In the genomic region with DNA sequence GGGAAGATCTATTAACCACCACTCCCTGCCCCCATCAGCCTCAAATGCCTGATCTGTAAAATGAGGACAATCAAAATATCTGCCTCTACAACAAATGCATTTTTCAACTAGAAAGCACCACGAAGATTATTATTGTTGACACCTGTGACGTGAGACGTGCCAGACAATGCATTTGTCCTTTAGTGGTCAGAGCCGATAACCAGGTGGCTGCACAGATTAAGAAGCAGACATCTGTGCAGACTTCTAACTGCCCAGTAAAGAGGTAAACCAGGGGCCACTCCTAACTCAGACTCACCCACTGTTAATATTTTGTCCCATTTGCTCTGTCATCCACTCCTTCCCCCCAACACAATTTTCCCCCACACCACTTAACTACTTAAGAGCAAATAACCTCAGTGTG, we compare ENCODE assay signal across 1 cellular context.
TF ChIP-seq lines count a peak whose summit lies in the region.

No MANE protein-coding gene starts in this region.

TF ChIP-seq in K562, 482 proteins besides CTCF, POLR2A, EP300 and RAD21 (continued from another document):
- TF ChIP-seq, protein P1, sequence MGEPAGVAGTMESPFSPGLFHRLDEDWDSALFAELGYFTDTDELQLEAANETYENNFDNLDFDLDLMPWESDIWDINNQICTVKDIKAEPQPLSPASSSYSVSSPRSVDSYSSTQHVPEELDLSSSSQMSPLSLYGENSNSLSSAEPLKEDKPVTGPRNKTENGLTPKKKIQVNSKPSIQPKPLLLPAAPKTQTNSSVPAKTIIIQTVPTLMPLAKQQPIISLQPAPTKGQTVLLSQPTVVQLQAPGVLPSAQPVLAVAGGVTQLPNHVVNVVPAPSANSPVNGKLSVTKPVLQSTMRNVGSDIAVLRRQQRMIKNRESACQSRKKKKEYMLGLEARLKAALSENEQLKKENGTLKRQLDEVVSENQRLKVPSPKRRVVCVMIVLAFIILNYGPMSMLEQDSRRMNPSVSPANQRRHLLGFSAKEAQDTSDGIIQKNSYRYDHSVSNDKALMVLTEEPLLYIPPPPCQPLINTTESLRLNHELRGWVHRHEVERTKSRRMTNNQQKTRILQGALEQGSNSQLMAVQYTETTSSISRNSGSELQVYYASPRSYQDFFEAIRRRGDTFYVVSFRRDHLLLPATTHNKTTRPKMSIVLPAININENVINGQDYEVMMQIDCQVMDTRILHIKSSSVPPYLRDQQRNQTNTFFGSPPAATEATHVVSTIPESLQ (CRISPR knock-in tag; IDR thresholded peaks at IDR 0.05) = no peak
- peak; percentile 72 for TF ChIP-seq TCF3 (CRISPR knock-in tag; IDR thresholded peaks at IDR 0.05)
- no peak for TF ChIP-seq ZNF445 (CRISPR knock-in tag; IDR thresholded peaks at IDR 0.05; ENCODE audit: low read depth)
- TF ChIP-seq, protein P2, sequence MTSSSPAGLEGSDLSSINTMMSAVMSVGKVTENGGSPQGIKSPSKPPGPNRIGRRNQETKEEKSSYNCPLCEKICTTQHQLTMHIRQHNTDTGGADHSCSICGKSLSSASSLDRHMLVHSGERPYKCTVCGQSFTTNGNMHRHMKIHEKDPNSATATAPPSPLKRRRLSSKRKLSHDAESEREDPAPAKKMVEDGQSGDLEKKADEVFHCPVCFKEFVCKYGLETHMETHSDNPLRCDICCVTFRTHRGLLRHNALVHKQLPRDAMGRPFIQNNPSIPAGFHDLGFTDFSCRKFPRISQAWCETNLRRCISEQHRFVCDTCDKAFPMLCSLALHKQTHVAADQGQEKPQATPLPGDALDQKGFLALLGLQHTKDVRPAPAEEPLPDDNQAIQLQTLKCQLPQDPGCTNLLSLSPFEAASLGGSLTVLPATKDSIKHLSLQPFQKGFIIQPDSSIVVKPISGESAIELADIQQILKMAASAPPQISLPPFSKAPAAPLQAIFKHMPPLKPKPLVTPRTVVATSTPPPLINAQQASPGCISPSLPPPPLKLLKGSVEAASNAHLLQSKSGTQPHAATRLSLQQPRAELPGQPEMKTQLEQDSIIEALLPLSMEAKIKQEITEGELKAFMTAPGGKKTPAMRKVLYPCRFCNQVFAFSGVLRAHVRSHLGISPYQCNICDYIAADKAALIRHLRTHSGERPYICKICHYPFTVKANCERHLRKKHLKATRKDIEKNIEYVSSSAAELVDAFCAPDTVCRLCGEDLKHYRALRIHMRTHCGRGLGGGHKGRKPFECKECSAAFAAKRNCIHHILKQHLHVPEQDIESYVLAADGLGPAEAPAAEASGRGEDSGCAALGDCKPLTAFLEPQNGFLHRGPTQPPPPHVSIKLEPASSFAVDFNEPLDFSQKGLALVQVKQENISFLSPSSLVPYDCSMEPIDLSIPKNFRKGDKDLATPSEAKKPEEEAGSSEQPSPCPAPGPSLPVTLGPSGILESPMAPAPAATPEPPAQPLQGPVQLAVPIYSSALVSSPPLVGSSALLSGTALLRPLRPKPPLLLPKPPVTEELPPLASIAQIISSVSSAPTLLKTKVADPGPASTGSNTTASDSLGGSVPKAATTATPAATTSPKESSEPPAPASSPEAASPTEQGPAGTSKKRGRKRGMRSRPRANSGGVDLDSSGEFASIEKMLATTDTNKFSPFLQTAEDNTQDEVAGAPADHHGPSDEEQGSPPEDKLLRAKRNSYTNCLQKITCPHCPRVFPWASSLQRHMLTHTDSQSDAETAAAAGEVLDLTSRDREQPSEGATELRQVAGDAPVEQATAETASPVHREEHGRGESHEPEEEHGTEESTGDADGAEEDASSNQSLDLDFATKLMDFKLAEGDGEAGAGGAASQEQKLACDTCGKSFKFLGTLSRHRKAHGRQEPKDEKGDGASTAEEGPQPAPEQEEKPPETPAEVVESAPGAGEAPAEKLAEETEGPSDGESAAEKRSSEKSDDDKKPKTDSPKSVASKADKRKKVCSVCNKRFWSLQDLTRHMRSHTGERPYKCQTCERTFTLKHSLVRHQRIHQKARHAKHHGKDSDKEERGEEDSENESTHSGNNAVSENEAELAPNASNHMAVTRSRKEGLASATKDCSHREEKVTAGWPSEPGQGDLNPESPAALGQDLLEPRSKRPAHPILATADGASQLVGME (CRISPR knock-in tag; IDR thresholded peaks at IDR 0.05) = no peak
- no peak for TF ChIP-seq RNF2 (IDR thresholded peaks at IDR 0.05)
- TF ChIP-seq CREM (IDR thresholded peaks at IDR 0.05; ENCODE audit: low read depth) = peak; percentile 21; the same call in 1 of the 2 replicates
- no peak for TF ChIP-seq ZNF239 (CRISPR knock-in tag; IDR thresholded peaks at IDR 0.05)
- 0 out of 2 replicates have a peak, but pooled peaks have one; percentile 21 for TF ChIP-seq NFIC (IDR thresholded peaks at IDR 0.05)
- TF ChIP-seq, protein P3, sequence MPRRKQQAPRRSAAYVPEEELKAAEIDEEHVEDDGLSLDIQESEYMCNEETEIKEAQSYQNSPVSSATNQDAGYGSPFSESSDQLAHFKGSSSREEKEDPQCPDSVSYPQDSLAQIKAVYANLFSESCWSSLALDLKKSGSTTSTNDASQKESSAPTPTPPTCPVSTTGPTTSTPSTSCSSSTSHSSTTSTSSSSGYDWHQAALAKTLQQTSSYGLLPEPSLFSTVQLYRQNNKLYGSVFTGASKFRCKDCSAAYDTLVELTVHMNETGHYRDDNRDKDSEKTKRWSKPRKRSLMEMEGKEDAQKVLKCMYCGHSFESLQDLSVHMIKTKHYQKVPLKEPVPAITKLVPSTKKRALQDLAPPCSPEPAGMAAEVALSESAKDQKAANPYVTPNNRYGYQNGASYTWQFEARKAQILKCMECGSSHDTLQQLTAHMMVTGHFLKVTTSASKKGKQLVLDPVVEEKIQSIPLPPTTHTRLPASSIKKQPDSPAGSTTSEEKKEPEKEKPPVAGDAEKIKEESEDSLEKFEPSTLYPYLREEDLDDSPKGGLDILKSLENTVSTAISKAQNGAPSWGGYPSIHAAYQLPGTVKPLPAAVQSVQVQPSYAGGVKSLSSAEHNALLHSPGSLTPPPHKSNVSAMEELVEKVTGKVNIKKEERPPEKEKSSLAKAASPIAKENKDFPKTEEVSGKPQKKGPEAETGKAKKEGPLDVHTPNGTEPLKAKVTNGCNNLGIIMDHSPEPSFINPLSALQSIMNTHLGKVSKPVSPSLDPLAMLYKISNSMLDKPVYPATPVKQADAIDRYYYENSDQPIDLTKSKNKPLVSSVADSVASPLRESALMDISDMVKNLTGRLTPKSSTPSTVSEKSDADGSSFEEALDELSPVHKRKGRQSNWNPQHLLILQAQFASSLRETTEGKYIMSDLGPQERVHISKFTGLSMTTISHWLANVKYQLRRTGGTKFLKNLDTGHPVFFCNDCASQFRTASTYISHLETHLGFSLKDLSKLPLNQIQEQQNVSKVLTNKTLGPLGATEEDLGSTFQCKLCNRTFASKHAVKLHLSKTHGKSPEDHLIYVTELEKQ (CRISPR knock-in tag; IDR thresholded peaks at IDR 0.05) = no peak
- peak; percentile 64 for TF ChIP-seq CBFA2T2 (conservative IDR thresholded peaks at IDR 0.05)
- no peak for TF ChIP-seq KAT7 (CRISPR knock-in tag; IDR thresholded peaks at IDR 0.05; ENCODE audit: borderline replicate concordance)
- TF ChIP-seq POU5F1 (IDR thresholded peaks at IDR 0.05; ENCODE audit: borderline replicate concordance, low read depth, low read length, partially characterized antibody) = no peak
- peak; percentile 59; the same call in 1 of the 2 replicates for TF ChIP-seq NCOR1 (IDR thresholded peaks at IDR 0.05)
- peak; percentile 42; the same call in 1 of the 2 replicates for TF ChIP-seq SMAD4 (CRISPR knock-in tag; conservative IDR thresholded peaks at IDR 0.05)
- TF ChIP-seq, protein P4, sequence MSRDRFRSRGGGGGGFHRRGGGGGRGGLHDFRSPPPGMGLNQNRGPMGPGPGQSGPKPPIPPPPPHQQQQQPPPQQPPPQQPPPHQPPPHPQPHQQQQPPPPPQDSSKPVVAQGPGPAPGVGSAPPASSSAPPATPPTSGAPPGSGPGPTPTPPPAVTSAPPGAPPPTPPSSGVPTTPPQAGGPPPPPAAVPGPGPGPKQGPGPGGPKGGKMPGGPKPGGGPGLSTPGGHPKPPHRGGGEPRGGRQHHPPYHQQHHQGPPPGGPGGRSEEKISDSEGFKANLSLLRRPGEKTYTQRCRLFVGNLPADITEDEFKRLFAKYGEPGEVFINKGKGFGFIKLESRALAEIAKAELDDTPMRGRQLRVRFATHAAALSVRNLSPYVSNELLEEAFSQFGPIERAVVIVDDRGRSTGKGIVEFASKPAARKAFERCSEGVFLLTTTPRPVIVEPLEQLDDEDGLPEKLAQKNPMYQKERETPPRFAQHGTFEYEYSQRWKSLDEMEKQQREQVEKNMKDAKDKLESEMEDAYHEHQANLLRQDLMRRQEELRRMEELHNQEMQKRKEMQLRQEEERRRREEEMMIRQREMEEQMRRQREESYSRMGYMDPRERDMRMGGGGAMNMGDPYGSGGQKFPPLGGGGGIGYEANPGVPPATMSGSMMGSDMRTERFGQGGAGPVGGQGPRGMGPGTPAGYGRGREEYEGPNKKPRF (IDR thresholded peaks at IDR 0.05; ENCODE audit: low read depth, low read length) = no peak
- peak; percentile 31; the same call in 1 of the 2 replicates for TF ChIP-seq DPF2 (IDR thresholded peaks at IDR 0.05)
- no peak for TF ChIP-seq HOXB6 (CRISPR knock-in tag; IDR thresholded peaks at IDR 0.05; ENCODE audit: borderline replicate concordance)
- no peak for TF ChIP-seq PTTG1 (tag; IDR thresholded peaks at IDR 0.05; ENCODE audit: low read depth)
- TF ChIP-seq NONO (IDR thresholded peaks at IDR 0.05; ENCODE audit: low read depth in 2 of 2, low read length in 1 of 2) = no peak
- peak; percentile 79 for TF ChIP-seq CBFA2T3 (IDR thresholded peaks at IDR 0.05)
- no peak for TF ChIP-seq ATF1 (CRISPR knock-in tag; IDR thresholded peaks at IDR 0.05)
- TF ChIP-seq ATF1 (tag; IDR thresholded peaks at IDR 0.05) = 0 out of 2 replicates have a peak, but pooled peaks have one; percentile 36
- TF ChIP-seq MTA2 (IDR thresholded peaks at IDR 0.05; ENCODE audit: low read depth) = peak; percentile 26; the same call in 1 of the 2 replicates
- no peak for TF ChIP-seq PCBP2 (IDR thresholded peaks at IDR 0.05; ENCODE audit: low read depth, low read length, poor library complexity, severe bottlenecking)
- 0 out of 4 replicates have a peak, but pooled peaks of 1 of the 2 experiments have one; percentile 17 for TF ChIP-seq RCOR1 (IDR thresholded peaks at IDR 0.05; ENCODE audit: borderline replicate concordance in 1 of 2, low read depth in 2 of 2, low read length in 2 of 2)
- 0 out of 2 replicates have a peak, but pooled peaks have one; percentile 23 for TF ChIP-seq GATA2 (CRISPR knock-in tag; IDR thresholded peaks at IDR 0.05)
- TF ChIP-seq EWSR1 (IDR thresholded peaks at IDR 0.05; ENCODE audit: borderline replicate concordance, low read depth, partially characterized antibody) = no peak
- TF ChIP-seq TAL1 (IDR thresholded peaks at IDR 0.05) = peak; percentile 75
- no peak for TF ChIP-seq NR2C2 (CRISPR knock-in tag; IDR thresholded peaks at IDR 0.05)
- TF ChIP-seq NR2C2 (tag; IDR thresholded peaks at IDR 0.05) = no peak
- TF ChIP-seq CCNT2 (IDR thresholded peaks at IDR 0.05; ENCODE audit: borderline replicate concordance, extremely low read depth, insufficient read length, low read depth, low read length) = peak; percentile 22
- no peak for TF ChIP-seq CAMTA2 (CRISPR knock-in tag; conservative IDR thresholded peaks at IDR 0.05)
- TF ChIP-seq FOS (IDR thresholded peaks at IDR 0.05; ENCODE audit: extremely low read depth, insufficient read length) = no peak
- no peak for TF ChIP-seq DNMT1 (IDR thresholded peaks at IDR 0.05)
- TF ChIP-seq TRIM24 (IDR thresholded peaks at IDR 0.05) = peak in 1 of 2 experiments; percentile 33; a peak in 1 of 4 replicates
- no peak for TF ChIP-seq ZNF79 (CRISPR knock-in tag; IDR thresholded peaks at IDR 0.05; ENCODE audit: low read depth)
- no peak for TF ChIP-seq RBM34 (IDR thresholded peaks at IDR 0.05; ENCODE audit: borderline replicate concordance, insufficient read depth, low read length)
- TF ChIP-seq PHTF2 (CRISPR knock-in tag; IDR thresholded peaks at IDR 0.05) = no peak
- TF ChIP-seq, protein P5, sequence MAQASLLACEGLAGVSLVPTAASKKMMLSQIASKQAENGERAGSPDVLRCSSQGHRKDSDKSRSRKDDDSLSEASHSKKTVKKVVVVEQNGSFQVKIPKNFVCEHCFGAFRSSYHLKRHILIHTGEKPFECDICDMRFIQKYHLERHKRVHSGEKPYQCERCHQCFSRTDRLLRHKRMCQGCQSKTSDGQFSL (CRISPR knock-in tag; IDR thresholded peaks at IDR 0.05) = no peak
- TF ChIP-seq, protein P5 (tag; IDR thresholded peaks at IDR 0.05) = no peak
- TF ChIP-seq POLR2AphosphoS5 (IDR thresholded peaks at IDR 0.05; ENCODE audit: control insufficient read depth, insufficient read depth, low read depth, low read length) = 0 out of 2 replicates have a peak, but pooled peaks have one; percentile 34
- peak; percentile 75 for TF ChIP-seq ARID1B (IDR thresholded peaks at IDR 0.05)
- TF ChIP-seq EGR1 (conservative IDR thresholded peaks at IDR 0.05) = no peak
- TF ChIP-seq TEAD4 (IDR thresholded peaks at IDR 0.05; ENCODE audit: low read length) = peak; percentile 76
- TF ChIP-seq TEAD4 (CRISPR knock-in tag; IDR thresholded peaks at IDR 0.05; ENCODE audit: borderline replicate concordance) = no peak
TF ChIP-seq in K562: peak in this region for 19.
